25 cellular contexts compared by ENCODE assay signal in genomic region chr7:51079494-51079893, GRCh38.
DNase-seq lines count a peak whose midpoint lies in the region; ATAC-seq and TF ChIP-seq lines count a peak whose summit lies in the region.
"Had no signal": no experiment of that assay in that cellular context is flagged by ENCODE, and none has a peak within 500 bp of the region (broad histone marks: within the 10 kb centered on the region; RNA-seq: fewer than 3 reads in every experiment).

No MANE protein-coding gene starts in this region.

- no peak overlapping the region for H3K4me3 Mint-ChIP-seq in activated CD4-positive, alpha-beta T cell treated with anti-CD3 and anti-CD28 coated beads, Interleukin-2, amount 10 ng/mL, durations not matched to agents 24 days and 14 days
- H3K4me3 Mint-ChIP-seq in activated T-cell treated with anti-CD3 and anti-CD28 coated beads, Interleukin-2, amount 50 U/mL, for 72 hours: no peak overlapping the region
- H3K4me3 Mint-ChIP-seq: activated CD4-positive, alpha-beta T cell treated with anti-CD3 and anti-CD28 coated beads for 36 hours; activated naive CD4-positive, alpha-beta T cell treated with anti-CD3 and anti-CD28 coated beads, Interleukin-2, amount 10 ng/mL, durations not matched to agents 7 days and 5 days; IgD-negative memory B cell; immature natural killer cell; natural killer cell treated with Interleukin-12 subunit alpha and Interleukin-12 subunit beta and Interleukin-15 and Interleukin-18, amount 100 ng/mL, for 72 hours; T-cell had no signal

- H3K27ac ChIP-seq in RWPE1 (no peak overlapping the region), adrenal gland (no peak overlapping the region)
- H3K27ac ChIP-seq: hepatocyte, parathyroid adenoma, upper lobe of right lung had no signal

- POLR2A ChIA-PET in RWPE1 (lab: Yijun Ruan, JAX; ENCODE audit: low non-redundant PET): no interaction called here

- no peaks in the 10 kb centered on the region for H3K4me1 ChIP-seq in adrenal gland (replicated peaks in 1 of 2)
- H3K4me1 ChIP-seq: parathyroid adenoma, upper lobe of right lung had no signal

- H3K36me3 Mint-ChIP-seq in activated CD4-positive, alpha-beta T cell treated with anti-CD3 and anti-CD28 coated beads, Interleukin-2, amount 10 ng/mL, durations not matched to agents 24 days and 14 days (ENCODE audit: low read depth): no peaks in the 10 kb centered on the region
- H3K36me3 Mint-ChIP-seq in activated T-cell treated with anti-CD3 and anti-CD28 coated beads, Interleukin-2, amount 50 U/mL, for 72 hours (ENCODE audit: insufficient read depth in 2 of 2): no peaks in the 10 kb centered on the region
- H3K36me3 Mint-ChIP-seq: activated naive CD4-positive, alpha-beta T cell treated with anti-CD3 and anti-CD28 coated beads, Interleukin-2, amount 10 ng/mL, durations not matched to agents 7 days and 5 days; IgD-negative memory B cell; immature natural killer cell; natural killer cell treated with Interleukin-12 subunit alpha and Interleukin-12 subunit beta and Interleukin-15 and Interleukin-18, amount 100 ng/mL, for 72 hours; T-cell had no signal

- ATAC-seq in esophagus mucosa (peak; percentile 88), GM21360 (IDR thresholded peaks at IDR 0.05; ENCODE audit: unreplicated experiment) (no peak)
- ATAC-seq in activated T-cell treated with anti-CD3 and anti-CD28 coated beads, Interleukin-2, amount 50 U/mL, for 72 hours (replicated peaks in 1 of 2): no peak
- ATAC-seq: activated CD4-positive, alpha-beta T cell treated with anti-CD3 and anti-CD28 coated beads for 36 hours; T-cell; upper lobe of right lung had no signal

- TF ChIP-seq CTCF in RWPE1 (conservative IDR thresholded peaks at IDR 0.05; ENCODE audit: low read depth) (no peak; the same call in 1 of the 2 replicates), adrenal gland (IDR thresholded peaks at IDR 0.05) (no peak)

- no peaks in the 10 kb centered on the region for H3K9me3 ChIP-seq in adrenal gland (replicated peaks in 1 of 3)
- H3K9me3 ChIP-seq: MG63, upper lobe of right lung had no signal

- peak; percentile 47 for DNase-seq in activated CD4-positive, alpha-beta T cell treated with anti-CD3 and anti-CD28 coated beads, Interleukin-2, amount 10 ng/mL, durations not matched to agents 24 days and 14 days
- no peak for DNase-seq in activated CD4-positive, alpha-beta T cell treated with anti-CD3 and anti-CD28 coated beads, Interleukin-2, amount 50 U/mL, for 1 hour
- DNase-seq in HT-29 (ENCODE audit: low spot score) (peak; percentile 22), RWPE1 (ENCODE audit: low spot score) (peak; percentile 8), adrenal gland (no peak)
- no peak for DNase-seq in activated T-cell treated with anti-CD3 and anti-CD28 coated beads, Interleukin-2, amount 50 U/mL, for 72 hours
- DNase-seq: activated CD4-positive, alpha-beta T cell treated with anti-CD3 and anti-CD28 coated beads for 36 hours; activated naive CD4-positive, alpha-beta T cell treated with anti-CD3 and anti-CD28 coated beads, Interleukin-2, amount 10 ng/mL, durations not matched to agents 7 days and 5 days; activated T-cell treated with anti-CD3 and anti-CD28 coated beads, Interleukin-2, amount 50 U/mL, for 48 hours; anterior cingulate cortex; COR-L47; effector CD4-positive, alpha-beta T cell; immature natural killer cell; MG63; NCI-H187 treated with DMSO at 0.1 percent for 48 hours; SIG-M5; substantia nigra; T-cell; upper lobe of right lung had no signal

- WGBS in adrenal gland, 4 donors: 57 to 92% (median 82%) methylated on average over 4 of the region's 4 CpGs

- H3K27ac Mint-ChIP-seq in activated CD4-positive, alpha-beta T cell treated with anti-CD3 and anti-CD28 coated beads, Interleukin-2, amount 10 ng/mL, durations not matched to agents 24 days and 14 days: no peak overlapping the region
- no peak overlapping the region for H3K27ac Mint-ChIP-seq in activated T-cell treated with anti-CD3 and anti-CD28 coated beads, Interleukin-2, amount 50 U/mL, for 72 hours
- H3K27ac Mint-ChIP-seq: activated CD4-positive, alpha-beta T cell treated with anti-CD3 and anti-CD28 coated beads for 36 hours; activated naive CD4-positive, alpha-beta T cell treated with anti-CD3 and anti-CD28 coated beads, Interleukin-2, amount 10 ng/mL, durations not matched to agents 7 days and 5 days; IgD-negative memory B cell; immature natural killer cell; natural killer cell treated with Interleukin-12 subunit alpha and Interleukin-12 subunit beta and Interleukin-15 and Interleukin-18, amount 100 ng/mL, for 72 hours; T-cell had no signal

- no peaks in the 10 kb centered on the region for H3K36me3 ChIP-seq in adrenal gland (replicated peaks in 1 of 2)
- H3K36me3 ChIP-seq: MG63, upper lobe of right lung had no signal

- no peak for TF ChIP-seq POLR2A in adrenal gland (IDR thresholded peaks at IDR 0.05)

- CTCF ChIA-PET in RWPE1 (lab: Yijun Ruan, JAX): interaction anchor here (0.5 to 2.4 kb wide), 9 partner anchors 10 to 233 kb away, joined by 3 to 12 read pairs (median 3); no protein-coding TSS in a partner anchor

- H3K9me3 Mint-ChIP-seq in activated CD4-positive, alpha-beta T cell treated with anti-CD3 and anti-CD28 coated beads, Interleukin-2, amount 10 ng/mL, durations not matched to agents 24 days and 14 days: no peaks in the 10 kb centered on the region
- H3K9me3 Mint-ChIP-seq in activated T-cell treated with anti-CD3 and anti-CD28 coated beads, Interleukin-2, amount 50 U/mL, for 72 hours: no peaks in the 10 kb centered on the region
- H3K9me3 Mint-ChIP-seq: activated naive CD4-positive, alpha-beta T cell treated with anti-CD3 and anti-CD28 coated beads, Interleukin-2, amount 10 ng/mL, durations not matched to agents 7 days and 5 days; IgD-negative memory B cell; natural killer cell treated with Interleukin-12 subunit alpha and Interleukin-12 subunit beta and Interleukin-15 and Interleukin-18, amount 100 ng/mL, for 72 hours; T-cell had no signal

- peaks cover 3% of the 10 kb centered on the region for H3K4me1 Mint-ChIP-seq in activated CD4-positive, alpha-beta T cell treated with anti-CD3 and anti-CD28 coated beads, Interleukin-2, amount 10 ng/mL, durations not matched to agents 24 days and 14 days
- H3K4me1 Mint-ChIP-seq in activated T-cell treated with anti-CD3 and anti-CD28 coated beads, Interleukin-2, amount 50 U/mL, for 72 hours (ENCODE audit: low read depth): no peaks in the 10 kb centered on the region
- H3K4me1 Mint-ChIP-seq: activated naive CD4-positive, alpha-beta T cell treated with anti-CD3 and anti-CD28 coated beads, Interleukin-2, amount 10 ng/mL, durations not matched to agents 7 days and 5 days; IgD-negative memory B cell; immature natural killer cell had no signal

- intact Hi-C loops in activated CD4-positive, alpha-beta T cell treated with anti-CD3 and anti-CD28 coated beads, Interleukin-2, amount 10 ng/mL, durations not matched to agents 24 days and 14 days (cut with micrococcal nuclease): loop anchor here (5.0 kb wide), 1 partner anchor 43 kb away; no protein-coding TSS in a partner anchor
- intact Hi-C loops in adrenal gland (cut with DNase I): loop anchor here (10.0 kb wide), 2 partner anchors 455 to 615 kb away; no protein-coding TSS in a partner anchor

- H3K4me3 ChIP-seq in adrenal gland: no peak overlapping the region
- H3K4me3 ChIP-seq: hepatocyte, MG63, upper lobe of right lung had no signal

- H3K27me3 Mint-ChIP-seq in activated CD4-positive, alpha-beta T cell treated with anti-CD3 and anti-CD28 coated beads, Interleukin-2, amount 10 ng/mL, durations not matched to agents 24 days and 14 days: peaks cover 3% of the 10 kb centered on the region
- no peaks in the 10 kb centered on the region for H3K27me3 Mint-ChIP-seq in activated T-cell treated with anti-CD3 and anti-CD28 coated beads, Interleukin-2, amount 50 U/mL, for 72 hours (ENCODE audit: low read depth)
- H3K27me3 Mint-ChIP-seq: activated CD4-positive, alpha-beta T cell treated with anti-CD3 and anti-CD28 coated beads for 36 hours; activated naive CD4-positive, alpha-beta T cell treated with anti-CD3 and anti-CD28 coated beads, Interleukin-2, amount 10 ng/mL, durations not matched to agents 7 days and 5 days; IgD-negative memory B cell; T-cell had no signal

- H3K27me3 ChIP-seq in adrenal gland: no peaks in the 10 kb centered on the region
- H3K27me3 ChIP-seq: hepatocyte, MG63, upper lobe of right lung had no signal

Comparison
In these comparisons a context has a peak if more than half of its experiments do, and no peak if none do; other contexts are left out.
1. DNase-seq: peak in activated CD4-positive, alpha-beta T cell treated with anti-CD3 and anti-CD28 coated beads, Interleukin-2, amount 10 ng/mL, durations not matched to agents 24 days and 14 days (single experiment), HT-29 (single experiment) and RWPE1 (single experiment); none in activated CD4-positive, alpha-beta T cell treated with anti-CD3 and anti-CD28 coated beads, Interleukin-2, amount 50 U/mL, for 1 hour (single experiment), adrenal gland (0 of 7) and activated T-cell treated with anti-CD3 and anti-CD28 coated beads, Interleukin-2, amount 50 U/mL, for 72 hours (0 of 2).